ENCODE assay signal across 8 cellular contexts in the genomic region with DNA sequence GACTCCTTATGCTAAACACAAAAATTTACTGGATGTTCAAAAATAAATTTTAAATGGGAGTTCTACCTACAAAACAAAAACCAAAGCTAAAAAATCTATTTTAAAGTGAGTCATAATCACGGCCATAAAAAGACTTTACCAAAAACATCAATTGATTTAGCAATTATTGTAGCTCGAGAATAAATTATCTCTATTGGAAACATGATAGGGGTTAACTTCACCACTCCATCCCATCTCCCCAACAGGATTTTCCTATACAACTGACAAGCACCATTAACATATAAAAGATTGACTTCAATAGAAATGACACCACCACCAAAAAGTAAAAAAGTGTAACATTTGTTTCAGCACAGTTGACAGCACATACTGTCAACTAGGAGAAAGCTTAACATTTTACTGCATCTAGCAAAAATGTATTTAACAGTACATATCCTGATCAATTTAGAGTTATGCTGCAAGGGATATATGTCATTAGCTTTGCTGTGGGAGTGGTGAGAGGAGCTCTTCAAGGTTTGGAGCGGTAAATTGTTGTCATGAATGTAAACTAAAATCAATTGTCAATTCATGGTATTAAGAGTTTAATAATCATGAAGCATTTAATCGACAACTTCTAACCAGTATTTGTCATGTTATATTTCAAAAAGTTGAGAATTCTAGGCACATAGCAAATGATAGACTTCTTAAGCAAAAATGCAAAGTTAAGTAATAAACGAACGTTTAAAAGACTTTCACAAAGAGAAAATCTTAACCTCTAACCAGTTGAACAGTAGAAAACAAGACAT. TPM values are rescaled to one million over a fixed set of nuclear protein-coding genes. Genes with fewer than 3 reads are reported as not detected.
A peak's percentile ranks its signal among the peaks of the same experiment; 100 is the strongest.
DNase-seq lines count a peak whose midpoint lies in the region; ATAC-seq and TF ChIP-seq lines count a peak whose summit lies in the region.

No MANE protein-coding gene starts in this region.

- DNase-seq in heart left ventricle: no peak
- no peak for DNase-seq in Right ventricle myocardium inferior (ENCODE audit: missing footprints)
- DNase-seq in cardiac fibroblast (ENCODE audit: low read depth in 2 of 2): peak in 1 of 2 donors; percentile 20
- DNase-seq in NCI-H2171 (lab: John Stamatoyannopoulos, UW): no peak

- no peaks in the 10 kb centered on the region for H3K27me3 ChIP-seq in heart left ventricle
- no peaks in the 10 kb centered on the region for H3K27me3 ChIP-seq in mucosa of rectum (ENCODE audit: control insufficient read depth in 2 of 2, insufficient read depth in 2 of 2, low read length in 2 of 2)

- H3K9me3 ChIP-seq in heart left ventricle: no peaks in the 10 kb centered on the region
- no peaks in the 10 kb centered on the region for H3K9me3 ChIP-seq in mucosa of rectum (ENCODE audit: control insufficient read depth in 2 of 2, low read length in 2 of 2)

- H3K4me3 ChIP-seq in heart left ventricle (peak overlapping the region in 11 of 12 donors; percentile 10 to 96 (median 86)), cardiac fibroblast (replicated peaks in 1 of 2; ENCODE audit: low read depth in 2 of 2, low read length in 2 of 2) (peak overlapping the region; percentile 42 to 45), mucosa of rectum (ENCODE audit: low read length in 2 of 2) (peak overlapping the region; percentile 68 to 79), urinary bladder (ENCODE audit: low read depth, low read length) (peak overlapping the region; percentile 58)

- no peak for TF ChIP-seq CTCF in heart left ventricle (IDR thresholded peaks at IDR 0.05)
- TF ChIP-seq CTCF in cardiac fibroblast (IDR thresholded peaks at IDR 0.05; ENCODE audit: low read depth, low read length): no peak

- intact Hi-C loops in heart left ventricle (cut with DNase I): loop anchor here in 9 of 10 donors (2.0 to 10.0 kb wide), 10 partner anchors 72 to 342 kb away; no protein-coding TSS in a partner anchor
- intact Hi-C loops in Right ventricle myocardium inferior (cut with DNase I): loop anchor here (5.0 to 10.0 kb wide), 2 partner anchors 74 to 342 kb away; no protein-coding TSS in a partner anchor

- H3K27ac ChIP-seq in heart left ventricle (peak overlapping the region in 7 of 12 donors; percentile 36 to 99 (median 77)), mucosa of rectum (ENCODE audit: low read depth in 2 of 2, low read length in 2 of 2) (peak overlapping the region in 1 of 2 donors; percentile 2), urinary bladder (ENCODE audit: low read depth) (no peak overlapping the region)

- peak overlapping the region; percentile 9 to 67 for H3K9ac ChIP-seq in mucosa of rectum (ENCODE audit: low read depth in 1 of 2, low read length in 2 of 2)

- 54 to 60% (median 57%) methylated on average over 6 of the region's 6 CpGs for WGBS in heart left ventricle, 4 donors
- WGBS in urinary bladder: 60% methylated on average over 6 of the region's 6 CpGs

- no peak for ATAC-seq in heart left ventricle
- no peak for ATAC-seq in Right ventricle myocardium inferior
- ATAC-seq in HG02973 (IDR thresholded peaks at IDR 0.05; ENCODE audit: unreplicated experiment): no peak
- ATAC-seq in GM19328 (IDR thresholded peaks at IDR 0.05; ENCODE audit: unreplicated experiment): no peak

- TF ChIP-seq POLR2A in heart left ventricle (IDR thresholded peaks at IDR 0.05): no peak

- H3K4me1 ChIP-seq in heart left ventricle: peaks cover 0 to 48% (median 30%) of the 10 kb centered on the region in 12 donors
- peaks cover 10 to 11% of the 10 kb centered on the region in 2 donors for H3K4me1 ChIP-seq in mucosa of rectum (ENCODE audit: control insufficient read depth in 2 of 2, insufficient read depth in 2 of 2, low read length in 2 of 2)
- H3K4me1 ChIP-seq in urinary bladder (ENCODE audit: insufficient read depth): peaks cover 1% of the 10 kb centered on the region

- H3K36me3 ChIP-seq in heart left ventricle (no peaks in the 10 kb centered on the region), mucosa of rectum (ENCODE audit: control insufficient read depth in 2 of 2, insufficient read depth in 2 of 2, low read length in 2 of 2) (no peaks in the 10 kb centered on the region), urinary bladder (ENCODE audit: insufficient read depth) (no peaks in the 10 kb centered on the region)

RNA-seq across cellular contexts. Expression of a gene that starts 3.8 kb away (rescaled TPM):
- total RNA-seq in heart left ventricle: 10 to 100 TPM; 19.0 to 27.7 (median 21.2) TPM
- 10 to 100 TPM in 1 of 2 donors, 1 to 10 TPM in 1; 9.1 to 19.4 TPM for polyA plus RNA-seq in heart left ventricle
- 22.3 TPM for total RNA-seq in Right ventricle myocardium inferior
- total RNA-seq in urinary bladder: 44.1 TPM
- polyA plus RNA-seq in urinary bladder: 27.9 TPM
